In genomic region chr11:76235233-76236091, GRCh38 we compare ENCODE assay signal across 8 cellular contexts.
DNase-seq lines count a peak whose midpoint lies in the region; ATAC-seq and TF ChIP-seq lines count a peak whose summit lies in the region.

No MANE protein-coding gene starts in this region.

- no peaks in the 10 kb centered on the region for H3K27me3 ChIP-seq in HL-60 (ENCODE audit: insufficient read depth, poor library complexity, severe bottlenecking)
- no peaks in the 10 kb centered on the region for H3K27me3 ChIP-seq in effector memory CD4-positive, alpha-beta T cell (replicated peaks; ENCODE audit: control insufficient read depth, insufficient read depth, low read length, poor library complexity, severe bottlenecking)

- H3K36me3 ChIP-seq in effector memory CD4-positive, alpha-beta T cell (ENCODE audit: control insufficient read depth, insufficient read depth, low read length): no peaks in the 10 kb centered on the region

- ATAC-seq in GM19463 (IDR thresholded peaks at IDR 0.05; ENCODE audit: unreplicated experiment): peak; percentile 61

- H3K27ac ChIP-seq in HL-60 (replicated peaks): peak overlapping the region; percentile 75
- peak overlapping the region; percentile 49 for H3K27ac ChIP-seq in effector memory CD4-positive, alpha-beta T cell (ENCODE audit: insufficient read depth, low read length, poor library complexity, severe bottlenecking)

- H3K4me3 ChIP-seq in HL-60 (replicated peaks; ENCODE audit: insufficient read depth, low read length): peak overlapping the region; percentile 69
- peak overlapping the region; percentile 76 for H3K4me3 ChIP-seq in effector memory CD4-positive, alpha-beta T cell (ENCODE audit: insufficient read depth, low read depth, low read length, poor library complexity, severe bottlenecking)

- TF ChIP-seq CTCF in HL-60 (IDR thresholded peaks at IDR 0.05; ENCODE audit: insufficient read depth, low read length): no peak

- DNase-seq in CMK (ENCODE audit: low read depth) (peak; percentile 91), HL-60 (ENCODE audit: low read depth in 1 of 2, low spot score in 1 of 2) (peak; percentile 74 to 84), NK-92 (lab: John Stamatoyannopoulos, UW; ENCODE audit: unreplicated experiment) (peak; percentile 38), medulla oblongata (ENCODE audit: extremely low spot score) (peak; percentile 96)
- DNase-seq in activated CD8-positive, alpha-beta memory T cell treated with anti-CD3 and anti-CD28 coated beads for 24 hours: peak; percentile 100
- peak; percentile 80 to 90 (median 82) for DNase-seq in effector memory CD4-positive, alpha-beta T cell
- peak; percentile 85 to 88 (median 88) for DNase-seq in stimulated activated CD4-positive, alpha-beta T cell treated with anti-CD3 and anti-CD28 coated beads, TNF-alpha, amount 100 ng/mL, for 4 hours (ENCODE audit: low read depth in 3 of 3)

- H3K4me1 ChIP-seq in effector memory CD4-positive, alpha-beta T cell (ENCODE audit: control insufficient read depth, insufficient read depth, low read length, poor library complexity, severe bottlenecking): peaks cover 22% of the 10 kb centered on the region

- H3K9me3 ChIP-seq in effector memory CD4-positive, alpha-beta T cell (ENCODE audit: control insufficient read depth, low read length): no peaks in the 10 kb centered on the region

Comparison
In these comparisons a context has a peak if more than half of its experiments do, and no peak if none do; other contexts are left out.
1. Peak in every context shown above with its lines: DNase-seq, ATAC-seq, H3K4me3 ChIP-seq and H3K27ac ChIP-seq.
2. DNase-seq: peak in every context shown above with its lines; median percentile 100 in activated CD8-positive, alpha-beta memory T cell treated with anti-CD3 and anti-CD28 coated beads for 24 hours; 96 in medulla oblongata; 91 in CMK; 88 in stimulated activated CD4-positive, alpha-beta T cell treated with anti-CD3 and anti-CD28 coated beads, TNF-alpha, amount 100 ng/mL, for 4 hours; 82 in effector memory CD4-positive, alpha-beta T cell; 79 in HL-60; 38 in NK-92.